10 cellular contexts compared by ENCODE assay signal in genomic region chr7:74481458-74482324, GRCh38. TPM values are rescaled to one million over a fixed set of nuclear protein-coding genes. Genes with fewer than 3 reads are reported as not detected.
A peak's percentile ranks its signal among the peaks of the same experiment; 100 is the strongest.
DNase-seq lines count a peak whose midpoint lies in the region; ATAC-seq and TF ChIP-seq lines count a peak whose summit lies in the region.
"Had no signal": no experiment of that assay in that cellular context is flagged by ENCODE, and none has a peak within 500 bp of the region (broad histone marks: within the 10 kb centered on the region; RNA-seq: fewer than 3 reads in every experiment).

No MANE protein-coding gene starts in this region.

- H3K36me3 ChIP-seq in adrenal gland (replicated peaks in 1 of 2) (no peaks in the 10 kb centered on the region), stomach (no peaks in the 10 kb centered on the region)

- 75 to 88% (median 81%) methylated on average over 10 of the region's 10 CpGs for WGBS in adrenal gland, 4 donors
- 74 to 83% (median 79%) methylated on average over 10 of the region's 10 CpGs for WGBS in stomach, 5 donors

- DNase-seq in HCEC 1CT, result peak; percentile 18
- DNase-seq in adrenal gland, result peak in 1 of 7 donors; percentile 31
- peak; percentile 75 for DNase-seq in left kidney (ENCODE audit: low read depth, low spot score)
- no peak for DNase-seq in stomach
- no peak for DNase-seq in HPDE6-E6E7 (ENCODE audit: extremely low spot score)
- no peak for DNase-seq in substantia nigra (lab: John Stamatoyannopoulos, UW)
- DNase-seq in Kasumi-1 (lab: John Stamatoyannopoulos, UW), result no peak
- DNase-seq in activated T-cell treated with anti-CD3 and anti-CD28 coated beads, Interleukin-2, amount 50 U/mL, for 4 hours, result no peak
- DNase-seq: NCI-H2029, T-helper 2 cell had no signal

- H3K4me3 ChIP-seq in adrenal gland, result peak overlapping the region in 1 of 4 donors; percentile 44
- H3K4me3 ChIP-seq in stomach, result peak overlapping the region in 2 of 4 donors; percentile 37 to 45

- H3K4me1 Mint-ChIP-seq in activated T-cell treated with anti-CD3 and anti-CD28 coated beads, Interleukin-2, amount 50 U/mL, for 4 hours (ENCODE audit: low read depth), result no peaks in the 10 kb centered on the region

- intact Hi-C loops in adrenal gland (cut with DNase I) (no loop called here), stomach (cut with DNase I; ENCODE audit: low total_unique reads) (no loop called here)

- no peak for TF ChIP-seq POLR2A in adrenal gland (IDR thresholded peaks at IDR 0.05)
- no peak for TF ChIP-seq POLR2A in stomach (IDR thresholded peaks at IDR 0.05)

- TF ChIP-seq EP300 in stomach (IDR thresholded peaks at IDR 0.05), result no peak

- H3K4me1 ChIP-seq in adrenal gland (replicated peaks in 1 of 2) (peaks cover 58 to 60% of the 10 kb centered on the region in 2 donors), stomach (peaks cover 59 to 77% (median 69%) of the 10 kb centered on the region in 4 donors)

- no peak overlapping the region for H3K4me3 Mint-ChIP-seq in activated T-cell treated with anti-CD3 and anti-CD28 coated beads, Interleukin-2, amount 50 U/mL, for 4 hours

- H3K36me3 Mint-ChIP-seq in activated T-cell treated with anti-CD3 and anti-CD28 coated beads, Interleukin-2, amount 50 U/mL, for 4 hours (ENCODE audit: insufficient read depth), result no peaks in the 10 kb centered on the region

- peaks cover 13% of the 10 kb centered on the region for H3K27me3 Mint-ChIP-seq in activated T-cell treated with anti-CD3 and anti-CD28 coated beads, Interleukin-2, amount 50 U/mL, for 4 hours (ENCODE audit: low read depth)

- H3K9me3 Mint-ChIP-seq in activated T-cell treated with anti-CD3 and anti-CD28 coated beads, Interleukin-2, amount 50 U/mL, for 4 hours, result no peaks in the 10 kb centered on the region

- H3K9me3 ChIP-seq in adrenal gland (replicated peaks in 1 of 3) (no peaks in the 10 kb centered on the region), stomach (no peaks in the 10 kb centered on the region)

- H3K27ac ChIP-seq in adrenal gland (peak overlapping the region; percentile 69 to 98 (median 97)), stomach (peak overlapping the region; percentile 35 to 98 (median 93)), substantia nigra (ENCODE audit: low read depth, low read length, poor library complexity, severe bottlenecking) (no peak overlapping the region)

- H3K27me3 ChIP-seq in adrenal gland (no peaks in the 10 kb centered on the region), stomach (peaks cover 0 to 6% (median 0%) of the 10 kb centered on the region in 3 donors)

- TF ChIP-seq CTCF in adrenal gland (IDR thresholded peaks at IDR 0.05) (peak in 1 of 6 experiments; percentile 25), stomach (IDR thresholded peaks at IDR 0.05) (no peak)

- ATAC-seq in activated T-cell treated with anti-CD3 and anti-CD28 coated beads, Interleukin-2, amount 50 U/mL, for 4 hours, result no peak

RNA-seq across cellular contexts. Expression of gene GTF2IRD1, which starts 28.0 kb away (rescaled TPM):
- total RNA-seq in adrenal gland (10 to 100 TPM; 19.7 to 41.3 (median 25.5) TPM), stomach (10 to 100 TPM in 4 of 5 donors, 1 to 10 TPM in 1; 9.3 to 40.8 (median 19.6) TPM)
- polyA plus RNA-seq in adrenal gland (10 to 100 TPM; 20.5 to 28.0 (median 27.8) TPM), stomach (10 to 100 TPM in 1 of 3 donors, 1 to 10 TPM in 2; 8.0 to 41.1 (median 8.4) TPM)
- total RNA-seq in activated T-cell treated with anti-CD3 and anti-CD28 coated beads, Interleukin-2, amount 50 U/mL, for 4 hours, result 1 to 10 TPM; 1.6 to 2.6 (median 1.9) TPM

Comparison
In these comparisons a context has a peak if more than half of its experiments do, and no peak if none do; other contexts are left out.
1. DNase-seq: peak in HCEC 1CT (single experiment) and left kidney (single experiment); none in stomach (single experiment), HPDE6-E6E7 (single experiment), substantia nigra (0 of 49), Kasumi-1 (0 of 2) and activated T-cell treated with anti-CD3 and anti-CD28 coated beads, Interleukin-2, amount 50 U/mL, for 4 hours (single experiment).